34 cellular contexts compared by ENCODE assay signal in the genomic region with DNA sequence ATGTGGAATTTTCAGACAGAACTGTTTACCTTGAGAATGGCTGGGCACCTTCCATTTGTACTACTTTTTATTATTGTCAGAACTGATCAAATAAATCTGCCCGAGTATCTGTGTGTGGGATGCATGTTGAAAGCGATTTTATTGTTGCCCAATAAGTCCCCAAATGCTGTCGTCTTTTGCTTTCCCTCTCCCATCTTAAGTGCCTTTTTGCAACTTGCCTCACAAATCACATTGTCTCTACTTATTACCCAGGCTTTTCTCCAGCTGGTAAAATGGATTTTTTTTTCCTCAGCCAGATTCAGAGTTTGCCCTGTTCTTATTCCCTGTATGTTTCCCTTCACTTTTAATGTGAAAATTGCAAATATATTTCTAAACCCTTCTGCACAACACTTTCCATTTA.
"Had no signal": no experiment of that assay in that cellular context is flagged by ENCODE, and none has a peak within 500 bp of the region (broad histone marks: within the 10 kb centered on the region; RNA-seq: fewer than 3 reads in every experiment).

No MANE protein-coding gene starts in this region.

- H3K27ac ChIP-seq: brain microvascular endothelial cell, PC-9, RWPE1 had no signal

- H3K27ac Mint-ChIP-seq: activated B cell treated with CpG ODN at 0.5 μM for 24 hours; activated CD4-positive, alpha-beta memory T cell treated with anti-CD3 and anti-CD28 coated beads for 36 hours; activated naive CD4-positive, alpha-beta T cell treated with anti-CD3 and anti-CD28 coated beads, Interleukin-2, amount 10 ng/mL, durations not matched to agents 7 days and 5 days; activated naive CD8-positive, alpha-beta T cell; activated naive CD8-positive, alpha-beta T cell treated with anti-CD3 and anti-CD28 coated beads, Interleukin-2, amount 50 U/mL, for 24 hours; activated T-helper 1 cell treated with anti-CD3 and anti-CD28 coated beads, Interleukin-12 subunit alpha, Interleukin-12 subunit beta, Interleukin-2, Interleukin-4 antibody, amounts not matched to agents 30 ng/mL and 10 ng/mL and 1 ng/mL, durations not matched to agents 14 hours and 24 hours and 36 hours; T-cell; T-helper 17 cell had no signal

- H3K4me3 ChIP-seq: PC-9 had no signal

- H3K4me1 Mint-ChIP-seq: activated B cell treated with CpG ODN at 0.5 μM for 24 hours; activated naive CD4-positive, alpha-beta T cell treated with anti-CD3 and anti-CD28 coated beads, Interleukin-2, amount 10 ng/mL, durations not matched to agents 7 days and 5 days; activated naive CD8-positive, alpha-beta T cell treated with anti-CD3 and anti-CD28 coated beads, Interleukin-2, amount 50 U/mL, for 24 hours; T-cell; T-helper 17 cell had no signal

- DNase-seq: activated B cell treated with CpG ODN at 0.5 μM for 24 hours; activated CD4-positive, alpha-beta memory T cell treated with anti-CD3 and anti-CD28 coated beads for 36 hours; activated CD4-positive, alpha-beta T cell treated with anti-CD3 and anti-CD28 coated beads for 4 hours; activated CD4-positive, alpha-beta T cell treated with anti-CD3 and anti-CD28 coated beads, Interleukin-2, amount 50 U/mL, for 1 hour; activated CD4-positive, CD25-positive, alpha-beta regulatory T cell treated with anti-CD3 and anti-CD28 coated beads, Interleukin-2, amount 50 U/mL, for 72 hours; activated CD8-positive, alpha-beta memory T cell treated with anti-CD3 and anti-CD28 coated beads, Interleukin-2, amount 50 U/mL, for 4 hours; activated gamma-delta T cell treated with Interleukin-2 at 50 U/mL for 16 hours; activated naive CD4-positive, alpha-beta T cell treated with anti-CD3 and anti-CD28 coated beads, Interleukin-2, amount 10 ng/mL, durations not matched to agents 7 days and 5 days; activated naive CD8-positive, alpha-beta T cell treated with anti-CD3 and anti-CD28 coated beads, Interleukin-2, amount 50 U/mL, for 24 hours; activated T-cell treated with anti-CD3 and anti-CD28 coated beads for 4 hours; activated T-cell treated with anti-CD3 and anti-CD28 coated beads, Interleukin-2, amount 50 U/mL, for 4 hours; anterior cingulate cortex; brain microvascular endothelial cell; central memory CD4-positive, alpha-beta T cell; NCI-H1092 treated with DMSO at 0.1 percent for 48 hours; NCI-H1417; NCI-H146; NCI-H187; NCI-H2029 treated with DMSO at 0.1 percent for 48 hours; NCI-H2107; NCI-H2171; NCI-H510A; NCI-H526; NCI-H748 treated with DMSO at 0.1 percent for 48 hours; NK-92 treated with Interleukin-12 subunit alpha and Interleukin-12 subunit beta, amount 100 ng/mL, for 24 hours; PC-9; SIG-M5; T-cell; T-helper 17 cell had no signal

- H3K4me3 Mint-ChIP-seq: activated B cell treated with CpG ODN at 0.5 μM for 24 hours; activated CD4-positive, alpha-beta memory T cell treated with anti-CD3 and anti-CD28 coated beads for 36 hours; activated naive CD4-positive, alpha-beta T cell treated with anti-CD3 and anti-CD28 coated beads, Interleukin-2, amount 10 ng/mL, durations not matched to agents 7 days and 5 days; activated naive CD8-positive, alpha-beta T cell; activated naive CD8-positive, alpha-beta T cell treated with anti-CD3 and anti-CD28 coated beads, Interleukin-2, amount 50 U/mL, for 24 hours; activated T-cell treated with anti-CD3 and anti-CD28 coated beads, Interleukin-2, amount 50 U/mL, for 4 hours; activated T-helper 1 cell treated with anti-CD3 and anti-CD28 coated beads, Interleukin-12 subunit alpha, Interleukin-12 subunit beta, Interleukin-2, Interleukin-4 antibody, amounts not matched to agents 30 ng/mL and 10 ng/mL and 1 ng/mL, durations not matched to agents 14 hours and 24 hours and 36 hours; T-cell; T-helper 17 cell had no signal

- H3K36me3 Mint-ChIP-seq: activated CD4-positive, alpha-beta memory T cell treated with anti-CD3 and anti-CD28 coated beads for 36 hours; activated naive CD4-positive, alpha-beta T cell treated with anti-CD3 and anti-CD28 coated beads, Interleukin-2, amount 10 ng/mL, durations not matched to agents 7 days and 5 days; activated naive CD8-positive, alpha-beta T cell; T-cell had no signal

- H3K27me3 ChIP-seq: brain microvascular endothelial cell had no signal

- ATAC-seq: activated naive CD8-positive, alpha-beta T cell treated with anti-CD3 and anti-CD28 coated beads, Interleukin-2, amount 50 U/mL, for 24 hours; activated T-cell treated with anti-CD3 and anti-CD28 coated beads, Interleukin-2, amount 50 U/mL, for 4 hours; Right ventricle myocardium inferior; SK-N-SH treated with all-trans-retinoic acid at 6 μM for 48 hours; T-cell; T-helper 17 cell had no signal

- H3K9me3 Mint-ChIP-seq: activated CD4-positive, alpha-beta memory T cell treated with anti-CD3 and anti-CD28 coated beads for 36 hours; activated T-helper 1 cell treated with anti-CD3 and anti-CD28 coated beads, Interleukin-12 subunit alpha, Interleukin-12 subunit beta, Interleukin-2, Interleukin-4 antibody, amounts not matched to agents 30 ng/mL and 10 ng/mL and 1 ng/mL, durations not matched to agents 14 hours and 24 hours and 36 hours; T-cell had no signal

- H3K36me3 ChIP-seq: brain microvascular endothelial cell had no signal

- H3K27me3 Mint-ChIP-seq: activated B cell treated with CpG ODN at 0.5 μM for 24 hours; activated CD4-positive, alpha-beta memory T cell treated with anti-CD3 and anti-CD28 coated beads for 36 hours; activated naive CD4-positive, alpha-beta T cell treated with anti-CD3 and anti-CD28 coated beads, Interleukin-2, amount 10 ng/mL, durations not matched to agents 7 days and 5 days; activated naive CD8-positive, alpha-beta T cell; activated naive CD8-positive, alpha-beta T cell treated with anti-CD3 and anti-CD28 coated beads, Interleukin-2, amount 50 U/mL, for 24 hours; T-cell; T-helper 17 cell had no signal
